8 cellular contexts compared by ENCODE assay signal in the genomic region with DNA sequence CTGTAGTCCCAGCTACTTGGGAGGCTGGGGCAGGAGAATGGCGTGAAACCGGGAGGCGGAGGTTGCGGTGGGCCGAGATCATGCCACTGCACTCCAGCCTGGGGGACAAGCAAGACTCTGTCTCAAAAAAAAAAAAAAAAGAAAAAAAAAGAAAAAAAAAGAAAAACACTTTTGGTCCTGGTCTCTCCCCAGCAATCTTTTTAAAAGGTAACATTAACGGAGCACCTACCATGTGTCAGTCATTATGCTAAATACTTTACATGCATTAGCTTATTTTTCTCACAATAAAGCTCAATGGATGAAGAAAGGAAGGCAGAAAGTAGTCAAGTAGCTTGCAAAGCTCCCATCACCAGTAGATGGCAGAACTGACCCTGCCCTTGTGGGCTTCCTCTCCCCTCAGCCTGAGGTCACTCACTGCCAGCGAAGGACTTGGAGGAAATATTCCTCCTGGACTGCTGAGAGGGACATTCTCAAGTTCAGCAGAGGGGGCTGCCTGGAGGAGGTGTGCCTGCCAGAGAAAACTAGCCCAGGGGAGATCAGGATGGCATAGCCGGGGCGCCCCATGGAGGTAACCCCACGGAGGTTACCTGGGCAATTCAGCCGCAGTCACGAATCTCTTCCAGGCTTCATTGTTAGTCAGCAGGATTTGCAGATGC. TPM values are rescaled to one million over a fixed set of nuclear protein-coding genes. Genes with fewer than 3 reads are reported as not detected.
DNase-seq lines count a peak whose midpoint lies in the region; ATAC-seq, FAIRE-seq and TF ChIP-seq lines count a peak whose summit lies in the region.

No MANE protein-coding gene starts in this region.

- no peak for FAIRE-seq in A549 (lab: Jason Lieb, UNC)

- no peak overlapping the region for H3K9ac ChIP-seq in neural progenitor cell

- H3K36me3 ChIP-seq in neural progenitor cell, result no peaks in the 10 kb centered on the region

- no peak overlapping the region for H3K4me3 Mint-ChIP-seq in neural progenitor cell

- H3K27ac Mint-ChIP-seq in neural progenitor cell, result no peak overlapping the region

- TF ChIP-seq CTCF in A549 (IDR thresholded peaks at IDR 0.05) (peak; percentile 61), foreskin keratinocyte (conservative IDR thresholded peaks at IDR 0.05) (peak; percentile 86), neural progenitor cell (IDR thresholded peaks at IDR 0.05) (peak; percentile 83)

- H3K79me2 ChIP-seq in neural progenitor cell (ENCODE audit: low read depth), result no peaks in the 10 kb centered on the region

- no peak overlapping the region for H3K4me3 ChIP-seq in A549
- H3K4me3 ChIP-seq in neural progenitor cell, result peak overlapping the region; percentile 28

- H3K4me1 Mint-ChIP-seq in neural progenitor cell, result peaks cover 41% of the 10 kb centered on the region

- WGBS in A549 (ENCODE audit: missing lambda C conversion rate), result 17% methylated on average over 8 of the region's 12 CpGs

- H3K4me1 ChIP-seq in A549 (no peaks in the 10 kb centered on the region), foreskin keratinocyte (no peaks in the 10 kb centered on the region), neural progenitor cell (peaks cover 5% of the 10 kb centered on the region)

- no peak for TF ChIP-seq POLR2A in A549 (IDR thresholded peaks at IDR 0.05; ENCODE audit: low read length)

- H3K4me2 ChIP-seq in A549 (no peak overlapping the region), neural progenitor cell (peak overlapping the region; percentile 74)

- no peaks in the 10 kb centered on the region for H3K9me3 ChIP-seq in A549
- no peaks in the 10 kb centered on the region for H3K9me3 ChIP-seq in neural progenitor cell (ENCODE audit: low read depth)

- no peak overlapping the region for H3K27ac ChIP-seq in A549
- H3K27ac ChIP-seq in foreskin keratinocyte, result no peak overlapping the region
- no peak overlapping the region for H3K27ac ChIP-seq in neural progenitor cell

- no peaks in the 10 kb centered on the region for H3K9me3 Mint-ChIP-seq in neural progenitor cell

- H4K20me1 ChIP-seq in neural progenitor cell (ENCODE audit: low read depth), result no peaks in the 10 kb centered on the region

- peak; percentile 67 to 80 for TF ChIP-seq RAD21 in A549 (conservative IDR thresholded peaks at IDR 0.05 in 1 of 2, IDR thresholded peaks at IDR 0.05 in 1 of 2)

- peaks cover 11% of the 10 kb centered on the region for H3K27me3 ChIP-seq in foreskin keratinocyte
- no peaks in the 10 kb centered on the region for H3K27me3 ChIP-seq in neural progenitor cell

- CTCF ChIA-PET in A549 (lab: Yijun Ruan, JAX), result interaction anchor here (0.6 to 2.0 kb wide), 19 partner anchors 11 to 503 kb away, joined by 3 to 7 read pairs (median 3); a partner anchor contains a TSS

- peak; percentile 91 to 95 for ATAC-seq in A549
- ATAC-seq in foreskin keratinocyte, result peak; percentile 56
- no peak for ATAC-seq in GM21526 (IDR thresholded peaks at IDR 0.05; ENCODE audit: low FRiP score, unreplicated experiment)
- ATAC-seq in GM18870 (IDR thresholded peaks at IDR 0.05; ENCODE audit: unreplicated experiment), result no peak

- POLR2A ChIA-PET in A549 (lab: Yijun Ruan, JAX), result no interaction called here

- DNase-seq in A549 (ENCODE audit: low read depth in 1 of 2, low spot score in 1 of 2) (peak; percentile 12 to 62), EL (peak; percentile 76), NCI-H146 (lab: John Stamatoyannopoulos, UW) (peak; percentile 38), foreskin keratinocyte (peak; percentile 13 to 42), neural progenitor cell (ENCODE audit: low spot score) (peak; percentile 72)
- DNase-seq in activated T-cell treated with anti-CD3 and anti-CD28 coated beads, Interleukin-2, amount 50 U/mL, for 48 hours, result peak; percentile 39 to 55

- H3K27me3 Mint-ChIP-seq in neural progenitor cell (ENCODE audit: insufficient read depth, low read depth), result peaks cover 4% of the 10 kb centered on the region

- peak overlapping the region; percentile 91 for H2AFZ ChIP-seq in neural progenitor cell (replicated peaks)

- no peak for TF ChIP-seq EP300 in A549 (IDR thresholded peaks at IDR 0.05)

- no peaks in the 10 kb centered on the region for H3F3A ChIP-seq in neural progenitor cell (ENCODE audit: low read depth)

- H3K36me3 Mint-ChIP-seq in neural progenitor cell, result no peaks in the 10 kb centered on the region

TF ChIP-seq in A549, 52 proteins besides CTCF, POLR2A, EP300 and RAD21:
- TF ChIP-seq NFE2L2 (conservative IDR thresholded peaks at IDR 0.05; ENCODE audit: low read length) (no peak), ZFP36 (IDR thresholded peaks at IDR 0.05; ENCODE audit: borderline replicate concordance, partially characterized antibody) (peak; percentile 59), SMC3 (IDR thresholded peaks at IDR 0.05) (peak; percentile 39)

RNA-seq across cellular contexts. Expression of a gene that starts 15.5 kb away (rescaled TPM):
- polyA plus RNA-seq in A549 (2011; rRNA removed) (not detected in 2 replicates), A549 (2017; fragmentation: RNase III; extraction: RNeasy Plus Mini Kit Qiagen cat#74134 plus additional on column Dnase treatment) (not detected in 3 replicates), foreskin keratinocyte (0.25 and 0.54 TPM in 2 replicates)
- not detected in 2 replicates for polyA plus RNA-seq in A549 (2012; cell fraction: cytosol; rRNA removed)
- polyA plus RNA-seq in A549 (2012; cell fraction: nucleus; rRNA removed), result not detected in 2 replicates
- polyA minus RNA-seq in A549 (2011; rRNA and poly(A)+ RNA removed), result not detected in 2 replicates
- total RNA-seq in foreskin keratinocyte (0.85 and 0.88 TPM in 2 replicates), neural progenitor cell (ENCODE audit: low replicate concordance) (not detected in 2 replicates)

RNA-seq across cellular contexts. Expression of a gene that starts 56.6 kb away (rescaled TPM):
- polyA plus RNA-seq in A549 (2011; rRNA removed) (not detected in 2 replicates), A549 (2017; fragmentation: RNase III; extraction: RNeasy Plus Mini Kit Qiagen cat#74134 plus additional on column Dnase treatment) (not detected in 3 replicates), foreskin keratinocyte (not detected in 2 replicates)
- not detected in 2 replicates for polyA plus RNA-seq in A549 (2012; cell fraction: cytosol; rRNA removed)
- 0.05 TPM in 1 of 2 replicates, not detected in the other for polyA plus RNA-seq in A549 (2012; cell fraction: nucleus; rRNA removed)
- not detected in 2 replicates for polyA minus RNA-seq in A549 (2011; rRNA and poly(A)+ RNA removed)
- total RNA-seq in foreskin keratinocyte (not detected in 2 replicates), neural progenitor cell (ENCODE audit: low replicate concordance) (0.56 and 0.82 TPM in 2 replicates)

Comparison
In these comparisons a context has a peak if more than half of its experiments do, and no peak if none do; other contexts are left out.
1. ATAC-seq: peak in A549 (2 of 2) and foreskin keratinocyte (single experiment); none in GM21526 (single experiment) and GM18870 (single experiment).
2. Peak in every context shown above with its lines, with median percentiles within 50 percentile points of each other: DNase-seq and CTCF ChIP-seq.